14 cellular contexts compared by ENCODE assay signal in the genomic region with DNA sequence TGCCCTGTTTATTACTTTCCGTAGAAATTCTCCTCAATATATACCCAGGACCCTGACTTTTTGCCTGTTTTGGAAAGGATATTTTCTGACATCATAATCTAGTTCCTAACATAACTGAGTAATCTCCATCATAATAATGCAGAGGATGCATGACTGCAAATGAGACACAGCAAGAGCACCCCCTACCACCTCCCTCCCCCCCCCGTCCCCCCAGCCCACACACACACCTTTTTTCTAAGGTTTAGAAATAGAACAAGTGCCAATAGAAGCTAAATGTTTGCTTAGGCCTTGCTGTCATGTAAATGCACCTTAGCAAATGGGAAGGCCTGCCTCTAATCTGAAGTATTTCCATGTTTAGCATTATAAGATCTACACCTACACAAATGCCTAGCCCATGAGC. TPM values are rescaled to one million over a fixed set of nuclear protein-coding genes. Genes with fewer than 3 reads are reported as not detected.
DNase-seq lines count a peak whose midpoint lies in the region; ATAC-seq and TF ChIP-seq lines count a peak whose summit lies in the region.
"Had no signal": no experiment of that assay in that cellular context is flagged by ENCODE, and none has a peak within 500 bp of the region (broad histone marks: within the 10 kb centered on the region; RNA-seq: fewer than 3 reads in every experiment).

TSS of gene PTHLH (minus strand) at position 13 of the 400 bp plus-strand sequence. CDS start 3,239 bp downstream, outside the sequence.

- intact Hi-C loops in CD8-positive, alpha-beta T cell (cut with DNase I, micrococcal nuclease): no loop called here
- intact Hi-C loops in posterior vena cava (cut with DNase I): no loop called here

- peaks cover 23% of the 10 kb centered on the region for H3K27me3 ChIP-seq in CD8-positive, alpha-beta T cell (ENCODE audit: insufficient read depth, low read length)
- H3K27me3 ChIP-seq in HUES6 (ENCODE audit: control insufficient read depth, insufficient read depth, low read length): peaks cover 100% of the 10 kb centered on the region

- H3K4me1 Mint-ChIP-seq in CD8-positive, alpha-beta T cell (ENCODE audit: low read depth): peaks cover 29% of the 10 kb centered on the region
- peaks cover 29% of the 10 kb centered on the region for H3K4me1 Mint-ChIP-seq in neural crest cell

- DNase-seq in CD8-positive, alpha-beta T cell: no peak
- DNase-seq in epithelial cell of prostate (ENCODE audit: low read depth, low spot score) (no peak), neural crest cell (ENCODE audit: low read depth, low spot score) (no peak), NCI-H1092 treated with DMSO at 0.1 percent for 48 hours (lab: John Stamatoyannopoulos, UW) (no peak), posterior vena cava (ENCODE audit: low spot score) (no peak)
- DNase-seq in stimulated activated naive CD4-positive, alpha-beta T cell treated with Interleukin-2 at 50 U/mL for 16 hours (lab: John Stamatoyannopoulos, UW): no peak
- DNase-seq: activated CD4-positive, alpha-beta memory T cell treated with anti-CD3 and anti-CD28 coated beads, Interleukin-2, amount 10 ng/mL, durations not matched to agents 7 days and 5 days; anterior cingulate cortex; BE2C; kidney; NCI-H2107; NCI-H526 treated with DMSO at 0.1 percent for 48 hours had no signal

- peaks cover 78% of the 10 kb centered on the region for H3K27me3 Mint-ChIP-seq in CD8-positive, alpha-beta T cell (ENCODE audit: low read depth)
- H3K27me3 Mint-ChIP-seq in neural crest cell (ENCODE audit: low read depth): peaks cover 97% of the 10 kb centered on the region

- no peaks in the 10 kb centered on the region for H3K9me3 ChIP-seq in CD8-positive, alpha-beta T cell (ENCODE audit: low read length)
- no peaks in the 10 kb centered on the region for H3K9me3 ChIP-seq in HUES6 (ENCODE audit: control insufficient read depth, insufficient read depth, low read depth, low read length)
- H3K9me3 ChIP-seq: BE2C, suprapubic skin had no signal

- H3K27ac Mint-ChIP-seq in CD8-positive, alpha-beta T cell: no peak within 1 kb of the TSS
- no peak within 1 kb of the TSS for H3K27ac Mint-ChIP-seq in neural crest cell (ENCODE audit: unreplicated experiment)
- H3K27ac Mint-ChIP-seq: activated CD4-positive, alpha-beta memory T cell treated with anti-CD3 and anti-CD28 coated beads, Interleukin-2, amount 10 ng/mL, durations not matched to agents 7 days and 5 days had no signal

- peaks cover 17% of the 10 kb centered on the region for H3K4me1 ChIP-seq in CD8-positive, alpha-beta T cell (ENCODE audit: insufficient read depth, low read length)
- H3K4me1 ChIP-seq in HUES6 (ENCODE audit: control insufficient read depth, insufficient read depth, low read length): peaks cover 20% of the 10 kb centered on the region
- H3K4me1 ChIP-seq: BE2C had no signal

- H3K36me3 Mint-ChIP-seq in CD8-positive, alpha-beta T cell: no peaks in the 10 kb centered on the region
- peaks cover 2% of the 10 kb centered on the region for H3K36me3 Mint-ChIP-seq in neural crest cell (ENCODE audit: low read depth)

- TF ChIP-seq CTCF in CD8-positive, alpha-beta T cell (IDR thresholded peaks at IDR 0.05): no peak
- no peak for TF ChIP-seq CTCF in neural crest cell (conservative IDR thresholded peaks at IDR 0.05)

- no peaks in the 10 kb centered on the region for H3K36me3 ChIP-seq in CD8-positive, alpha-beta T cell (ENCODE audit: insufficient read depth, low read length)
- H3K36me3 ChIP-seq in HUES6 (ENCODE audit: control insufficient read depth, insufficient read depth, low read length): no peaks in the 10 kb centered on the region
- H3K36me3 ChIP-seq: BE2C, suprapubic skin had no signal

- peak within 1 kb of the TSS; percentile 15 for H3K4me3 Mint-ChIP-seq in CD8-positive, alpha-beta T cell
- peak within 1 kb of the TSS; percentile 90 for H3K4me3 Mint-ChIP-seq in neural crest cell
- H3K4me3 Mint-ChIP-seq: activated CD4-positive, alpha-beta memory T cell treated with anti-CD3 and anti-CD28 coated beads, Interleukin-2, amount 10 ng/mL, durations not matched to agents 7 days and 5 days had no signal

- H3K9ac ChIP-seq in HUES6 (ENCODE audit: low read length): no peak within 1 kb of the TSS

- CTCF ChIA-PET in CD8-positive, alpha-beta T cell (lab: Charles Lee): no interaction called here

- H3K27ac ChIP-seq in CD8-positive, alpha-beta T cell (ENCODE audit: low read depth, low read length): no peak within 1 kb of the TSS
- no peak within 1 kb of the TSS for H3K27ac ChIP-seq in HUES6 (ENCODE audit: low read depth, low read length)
- peak within 1 kb of the TSS; percentile 98 for H3K27ac ChIP-seq in epithelial cell of prostate
- H3K27ac ChIP-seq: suprapubic skin had no signal

- H3K4me3 ChIP-seq in CD8-positive, alpha-beta T cell (ENCODE audit: low read depth, low read length): no peak within 1 kb of the TSS
- peak within 1 kb of the TSS; percentile 66; the same call in 1 of the 2 replicates for H3K4me3 ChIP-seq in HUES6 (ENCODE audit: low read depth, low read length)

- ATAC-seq in CD8-positive, alpha-beta T cell: no peak

- H3K9me3 Mint-ChIP-seq in CD8-positive, alpha-beta T cell: no peaks in the 10 kb centered on the region
- H3K9me3 Mint-ChIP-seq in neural crest cell: no peaks in the 10 kb centered on the region
- H3K9me3 Mint-ChIP-seq: activated CD4-positive, alpha-beta memory T cell treated with anti-CD3 and anti-CD28 coated beads, Interleukin-2, amount 10 ng/mL, durations not matched to agents 7 days and 5 days had no signal

- POLR2A ChIA-PET in CD8-positive, alpha-beta T cell (lab: Charles Lee): no interaction called here

RNA-seq across cellular contexts. Expression of gene PTHLH, which starts in this region (rescaled TPM):
- total RNA-seq in CD8-positive, alpha-beta T cell: not detected
- total RNA-seq in neural crest cell: 0.27 and 0.56 TPM in 2 replicates
- 1 to 10 TPM; 1.8 to 2.1 TPM for total RNA-seq in posterior vena cava
- total RNA-seq: activated CD4-positive, alpha-beta memory T cell treated with anti-CD3 and anti-CD28 coated beads, Interleukin-2, amount 10 ng/mL, durations not matched to agents 7 days and 5 days had no signal
